ENCODE assay signal across 17 cellular contexts in the genomic region with DNA sequence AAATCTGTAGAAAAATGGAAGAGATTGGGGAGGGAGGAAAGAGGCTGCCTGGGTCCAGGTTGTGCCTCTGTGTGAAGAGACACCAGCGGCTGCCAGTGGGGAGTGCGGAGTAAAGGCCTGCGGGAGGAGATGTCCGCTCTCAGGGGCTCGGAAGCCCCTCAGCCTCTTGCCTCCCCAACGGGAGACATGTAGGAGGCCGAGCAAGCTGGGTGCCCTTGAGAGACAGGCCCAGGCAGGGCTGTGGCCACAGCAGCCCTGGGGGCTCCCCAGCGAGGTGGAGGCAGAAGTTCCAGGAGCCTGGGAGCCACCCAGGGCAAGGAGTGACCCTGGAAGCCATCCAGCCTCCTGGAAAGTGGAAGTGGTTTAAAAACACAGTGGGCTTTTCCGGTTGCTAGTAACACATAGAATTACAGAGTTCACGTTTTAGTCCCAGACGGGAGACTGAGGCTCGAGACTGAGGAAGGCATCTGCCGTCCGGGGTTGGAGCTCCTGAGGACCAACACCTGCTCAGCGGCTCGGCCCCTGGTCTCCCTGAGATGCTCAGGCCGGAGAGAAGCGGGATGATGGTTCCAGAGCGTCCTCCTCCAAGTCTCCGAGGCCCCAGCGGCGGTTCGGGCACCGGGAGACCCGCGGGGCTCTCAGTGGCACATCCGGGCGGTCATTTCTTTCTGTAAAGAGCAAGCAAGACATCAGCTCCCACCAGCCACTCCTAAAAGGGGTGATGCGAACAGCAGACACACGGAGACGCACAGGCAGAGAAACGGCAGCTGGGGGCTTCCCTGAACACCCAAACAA. TPM values are rescaled to one million over a fixed set of nuclear protein-coding genes. Genes with fewer than 3 reads are reported as not detected.
DNase-seq lines count a peak whose midpoint lies in the region; ATAC-seq and TF ChIP-seq lines count a peak whose summit lies in the region.
"Had no signal": no experiment of that assay in that cellular context is flagged by ENCODE, and none has a peak within 500 bp of the region (broad histone marks: within the 10 kb centered on the region; RNA-seq: fewer than 3 reads in every experiment).

No MANE protein-coding gene starts in this region.

- no peak overlapping the region for H3K4me3 ChIP-seq in right lobe of liver
- H3K4me3 ChIP-seq: esophagus muscularis mucosa, lower lobe of right lung had no signal

- intact Hi-C loops in CD4-positive, alpha-beta T cell (cut with DNase I, micrococcal nuclease), result no loop called here
- intact Hi-C loops in activated T-helper 2 cell treated with anti-CD3 and anti-CD28 coated beads, Interferon-gamma antibody, Interleukin-2, Interleukin-4, amounts not matched to agents 10 μg/mL and 5 μg/mL and 100 μg/mL, durations not matched to agents 14 hours and 24 hours and 36 hours (cut with micrococcal nuclease), result no loop called here
- intact Hi-C loops in right lobe of liver (cut with DNase I), result loop anchor here in 1 of 2 donors (5.0 kb wide), 1 partner anchor 51 kb away; no protein-coding TSS in a partner anchor

- no peaks in the 10 kb centered on the region for H3K9me3 Mint-ChIP-seq in CD4-positive, alpha-beta T cell
- H3K9me3 Mint-ChIP-seq in activated T-helper 2 cell treated with anti-CD3 and anti-CD28 coated beads, Interferon-gamma antibody, Interleukin-2, Interleukin-4, amounts not matched to agents 10 μg/mL and 5 μg/mL and 100 μg/mL, durations not matched to agents 14 hours and 24 hours and 36 hours, result no peaks in the 10 kb centered on the region
- H3K9me3 Mint-ChIP-seq in naive thymus-derived CD8-positive, alpha-beta T cell, result no peaks in the 10 kb centered on the region
- H3K9me3 Mint-ChIP-seq: type B pancreatic cell had no signal

- no peak for ATAC-seq in CD4-positive, alpha-beta T cell (ENCODE audit: poor library complexity)
- no peak for ATAC-seq in naive thymus-derived CD8-positive, alpha-beta T cell
- ATAC-seq in HG02588 (IDR thresholded peaks at IDR 0.05; ENCODE audit: unreplicated experiment), result no peak
- no peak for ATAC-seq in right lobe of liver
- ATAC-seq: lower lobe of right lung had no signal

- no peak for DNase-seq in CD4-positive, alpha-beta T cell
- DNase-seq in activated T-helper 2 cell treated with anti-CD3 and anti-CD28 coated beads, Interferon-gamma antibody, Interleukin-2, Interleukin-4, amounts not matched to agents 10 μg/mL and 5 μg/mL and 100 μg/mL, durations not matched to agents 14 hours and 24 hours and 36 hours (ENCODE audit: low spot score), result no peak
- no peak for DNase-seq in naive thymus-derived CD8-positive, alpha-beta T cell
- DNase-seq in NCI-H82 (lab: John Stamatoyannopoulos, UW), result no peak
- no peak for DNase-seq in right lobe of liver
- DNase-seq: BE2C, DMS53, KG1, lower lobe of right lung, NCI-H1048, NCI-H2081 treated with DMSO at 0.1 percent for 48 hours, NCI-H526 treated with DMSO at 0.1 percent for 48 hours had no signal

- H3K27me3 Mint-ChIP-seq in CD4-positive, alpha-beta T cell, result no peaks in the 10 kb centered on the region
- H3K27me3 Mint-ChIP-seq in activated T-helper 2 cell treated with anti-CD3 and anti-CD28 coated beads, Interferon-gamma antibody, Interleukin-2, Interleukin-4, amounts not matched to agents 10 μg/mL and 5 μg/mL and 100 μg/mL, durations not matched to agents 14 hours and 24 hours and 36 hours (ENCODE audit: low read depth), result no peaks in the 10 kb centered on the region
- no peaks in the 10 kb centered on the region for H3K27me3 Mint-ChIP-seq in naive thymus-derived CD8-positive, alpha-beta T cell
- H3K27me3 Mint-ChIP-seq: type B pancreatic cell had no signal

- H3K4me1 ChIP-seq in right lobe of liver, result peaks cover 0 to 8% (median 4%) of the 10 kb centered on the region in 4 donors
- H3K4me1 ChIP-seq: BE2C had no signal

- POLR2A ChIA-PET in CD4-positive, alpha-beta T cell (lab: Charles Lee), result no interaction called here
- POLR2A ChIA-PET in naive thymus-derived CD8-positive, alpha-beta T cell (lab: Charles Lee), result interaction anchor here (0.7 to 7.0 kb wide), 5 partner anchors 11 to 550 kb away, joined by 3 to 73 read pairs (median 3); no protein-coding TSS in a partner anchor

- H3K27me3 ChIP-seq in CD4-positive, alpha-beta T cell (ENCODE audit: control insufficient read depth, insufficient read depth, low read length), result no peaks in the 10 kb centered on the region
- H3K27me3 ChIP-seq in right lobe of liver, result no peaks in the 10 kb centered on the region
- H3K27me3 ChIP-seq: BE2C, esophagus muscularis mucosa had no signal

- CTCF ChIA-PET in CD4-positive, alpha-beta T cell (lab: Charles Lee), result no interaction called here

- H3K4me1 Mint-ChIP-seq in CD4-positive, alpha-beta T cell (ENCODE audit: low read depth), result peaks cover 16% of the 10 kb centered on the region
- peaks cover 14% of the 10 kb centered on the region for H3K4me1 Mint-ChIP-seq in activated T-helper 2 cell treated with anti-CD3 and anti-CD28 coated beads, Interferon-gamma antibody, Interleukin-2, Interleukin-4, amounts not matched to agents 10 μg/mL and 5 μg/mL and 100 μg/mL, durations not matched to agents 14 hours and 24 hours and 36 hours (ENCODE audit: low read depth)
- peaks cover 10 to 41% (median 32%) of the 10 kb centered on the region in 4 donors for H3K4me1 Mint-ChIP-seq in naive thymus-derived CD8-positive, alpha-beta T cell

- no peaks in the 10 kb centered on the region for H3K9me3 ChIP-seq in CD4-positive, alpha-beta T cell (ENCODE audit: control insufficient read depth, low read length)
- no peaks in the 10 kb centered on the region for H3K9me3 ChIP-seq in right lobe of liver
- H3K9me3 ChIP-seq: BE2C, esophagus muscularis mucosa, lower lobe of right lung had no signal

- 82% methylated on average over 10 of the region's 32 CpGs for WGBS in right lobe of liver (ENCODE audit: insufficient coverage, low coverage, low lambda C conversion rate, missing lambda C conversion rate)

- TF ChIP-seq CTCF in CD4-positive, alpha-beta T cell (IDR thresholded peaks at IDR 0.05), result no peak
- TF ChIP-seq CTCF in right lobe of liver (IDR thresholded peaks at IDR 0.05), result no peak

- peaks cover 0 to 40% (median 13%) of the 10 kb centered on the region in 4 donors for H3K36me3 ChIP-seq in right lobe of liver

- peaks cover 72% of the 10 kb centered on the region for H3K36me3 Mint-ChIP-seq in CD4-positive, alpha-beta T cell (ENCODE audit: low read depth)
- H3K36me3 Mint-ChIP-seq in activated T-helper 2 cell treated with anti-CD3 and anti-CD28 coated beads, Interferon-gamma antibody, Interleukin-2, Interleukin-4, amounts not matched to agents 10 μg/mL and 5 μg/mL and 100 μg/mL, durations not matched to agents 14 hours and 24 hours and 36 hours (ENCODE audit: low read depth), result peaks cover 70% of the 10 kb centered on the region
- H3K36me3 Mint-ChIP-seq in naive thymus-derived CD8-positive, alpha-beta T cell, result peaks cover 0 to 76% (median 16%) of the 10 kb centered on the region in 3 donors

- peak overlapping the region; percentile 39 for H3K27ac Mint-ChIP-seq in CD4-positive, alpha-beta T cell
- H3K27ac Mint-ChIP-seq in activated T-helper 2 cell treated with anti-CD3 and anti-CD28 coated beads, Interferon-gamma antibody, Interleukin-2, Interleukin-4, amounts not matched to agents 10 μg/mL and 5 μg/mL and 100 μg/mL, durations not matched to agents 14 hours and 24 hours and 36 hours, result peak overlapping the region; percentile 22
- peak overlapping the region; percentile 47 to 88 (median 80) for H3K27ac Mint-ChIP-seq in naive thymus-derived CD8-positive, alpha-beta T cell
- H3K27ac Mint-ChIP-seq: type B pancreatic cell had no signal

- TF ChIP-seq POLR2A in GM19193 (IDR thresholded peaks at IDR 0.05; ENCODE audit: extremely low read depth, insufficient read depth, insufficient read length) (peak; percentile 14), right lobe of liver (IDR thresholded peaks at IDR 0.05) (no peak)

- peak overlapping the region; percentile 38 for H3K27ac ChIP-seq in CD4-positive, alpha-beta T cell (ENCODE audit: low read depth, low read length)
- H3K27ac ChIP-seq in right lobe of liver, result no peak overlapping the region
- H3K27ac ChIP-seq: lower lobe of right lung, VCaP had no signal

- H3K4me3 Mint-ChIP-seq in CD4-positive, alpha-beta T cell, result no peak overlapping the region
- peak overlapping the region; percentile 2 for H3K4me3 Mint-ChIP-seq in activated T-helper 2 cell treated with anti-CD3 and anti-CD28 coated beads, Interferon-gamma antibody, Interleukin-2, Interleukin-4, amounts not matched to agents 10 μg/mL and 5 μg/mL and 100 μg/mL, durations not matched to agents 14 hours and 24 hours and 36 hours (ENCODE audit: low read depth)
- H3K4me3 Mint-ChIP-seq in naive thymus-derived CD8-positive, alpha-beta T cell, result peak overlapping the region in 2 of 10 donors; percentile 2 to 34
- H3K4me3 Mint-ChIP-seq: type B pancreatic cell had no signal

RNA-seq across cellular contexts. Expression of gene MKNK2, which starts 21.9 kb away (rescaled TPM):
- 100 to 1,000 TPM; 325 to 347 TPM for total RNA-seq in CD4-positive, alpha-beta T cell
- 161 and 176 TPM in 2 replicates for total RNA-seq in activated T-helper 2 cell treated with anti-CD3 and anti-CD28 coated beads, Interferon-gamma antibody, Interleukin-2, Interleukin-4, amounts not matched to agents 10 μg/mL and 5 μg/mL and 100 μg/mL, durations not matched to agents 14 hours and 24 hours and 36 hours
- total RNA-seq in naive thymus-derived CD8-positive, alpha-beta T cell, result 100 to 1,000 TPM; 171 to 176 TPM
- 10 to 100 TPM; 26.1 to 47.1 (median 30.2) TPM for polyA plus RNA-seq in naive thymus-derived CD8-positive, alpha-beta T cell
- total RNA-seq in right lobe of liver, result 100 to 1,000 TPM in 4 of 6 experiments, 10 to 100 TPM in 2; 80.5 to 218 (median 117) TPM

RNA-seq across cellular contexts. Expression of gene MOB3A, which starts 23.2 kb away (rescaled TPM):
- 10 to 100 TPM; 96.4 to 97.3 TPM for total RNA-seq in CD4-positive, alpha-beta T cell
- total RNA-seq in activated T-helper 2 cell treated with anti-CD3 and anti-CD28 coated beads, Interferon-gamma antibody, Interleukin-2, Interleukin-4, amounts not matched to agents 10 μg/mL and 5 μg/mL and 100 μg/mL, durations not matched to agents 14 hours and 24 hours and 36 hours, result 175 and 181 TPM in 2 replicates
- 100 to 1,000 TPM in 1 of 2 experiments, 10 to 100 TPM in 1; 94.0 to 101 TPM for total RNA-seq in naive thymus-derived CD8-positive, alpha-beta T cell
- 10 to 100 TPM; 40.5 to 90.4 (median 53.1) TPM for polyA plus RNA-seq in naive thymus-derived CD8-positive, alpha-beta T cell
- total RNA-seq in right lobe of liver, result 10 to 100 TPM in 4 of 6 experiments, 1 to 10 TPM in 2; 8.3 to 13.8 (median 10.8) TPM

RNA-seq across cellular contexts. Expression of gene IZUMO4, which starts 23.8 kb away (rescaled TPM):
- total RNA-seq in CD4-positive, alpha-beta T cell, result 10 to 100 TPM; 17.4 to 17.9 TPM
- 7.6 and 9.5 TPM in 2 replicates for total RNA-seq in activated T-helper 2 cell treated with anti-CD3 and anti-CD28 coated beads, Interferon-gamma antibody, Interleukin-2, Interleukin-4, amounts not matched to agents 10 μg/mL and 5 μg/mL and 100 μg/mL, durations not matched to agents 14 hours and 24 hours and 36 hours
- 10 to 100 TPM; 16.6 to 18.7 TPM for total RNA-seq in naive thymus-derived CD8-positive, alpha-beta T cell
- polyA plus RNA-seq in naive thymus-derived CD8-positive, alpha-beta T cell, result 1 to 10 TPM in 1 of 3 donors, under 1 TPM in 2; 0.26 to 1.4 (median 0.85) TPM
- 1 to 10 TPM in 5 of 6 experiments, not detected in 1; 1.2 to 6.9 (median 4.2) TPM for total RNA-seq in right lobe of liver

RNA-seq across cellular contexts. Expression of gene BTBD2, which starts 57.4 kb away (rescaled TPM):
- 10 to 100 TPM; 44.4 to 44.9 TPM for total RNA-seq in CD4-positive, alpha-beta T cell
- total RNA-seq in activated T-helper 2 cell treated with anti-CD3 and anti-CD28 coated beads, Interferon-gamma antibody, Interleukin-2, Interleukin-4, amounts not matched to agents 10 μg/mL and 5 μg/mL and 100 μg/mL, durations not matched to agents 14 hours and 24 hours and 36 hours, result 41.3 and 47.0 TPM in 2 replicates
- total RNA-seq in naive thymus-derived CD8-positive, alpha-beta T cell, result 10 to 100 TPM; 58.0 to 64.1 TPM
- polyA plus RNA-seq in naive thymus-derived CD8-positive, alpha-beta T cell, result 1 to 10 TPM; 3.2 to 7.3 (median 4.8) TPM
- total RNA-seq in right lobe of liver, result 10 to 100 TPM; 22.2 to 42.6 (median 29.2) TPM

Comparison
In these comparisons a context has a peak if more than half of its experiments do, and no peak if none do; other contexts are left out.
1. H3K27ac Mint-ChIP-seq: peak in every context shown above with its lines; median percentile 80 in naive thymus-derived CD8-positive, alpha-beta T cell; 39 in CD4-positive, alpha-beta T cell; 22 in activated T-helper 2 cell treated with anti-CD3 and anti-CD28 coated beads, Interferon-gamma antibody, Interleukin-2, Interleukin-4, amounts not matched to agents 10 μg/mL and 5 μg/mL and 100 μg/mL, durations not matched to agents 14 hours and 24 hours and 36 hours.
2. RNA of gene MOB3A, which starts 23.2 kb away (total RNA-seq): 175 to 181 TPM in activated T-helper 2 cell treated with anti-CD3 and anti-CD28 coated beads, Interferon-gamma antibody, Interleukin-2, Interleukin-4, amounts not matched to agents 10 μg/mL and 5 μg/mL and 100 μg/mL, durations not matched to agents 14 hours and 24 hours and 36 hours, 94.0 to 101 TPM in naive thymus-derived CD8-positive, alpha-beta T cell and 96.4 to 97.3 TPM in CD4-positive, alpha-beta T cell; 8.3 to 13.8 TPM in right lobe of liver; every median in the first group is over 4 times any median in the second.